Comparison of ENCODE assay signal across 12 cellular contexts in genomic region chr6:44735631-44735963, GRCh38.
DNase-seq lines count a peak whose midpoint lies in the region; ATAC-seq and TF ChIP-seq lines count a peak whose summit lies in the region.
"Had no signal": no experiment of that assay in that cellular context is flagged by ENCODE, and none has a peak within 500 bp of the region (broad histone marks: within the 10 kb centered on the region; RNA-seq: fewer than 3 reads in every experiment).

No MANE protein-coding gene starts in this region.

- DNase-seq in AG10803 (ENCODE audit: low read depth) (peak; percentile 72), epithelial cell of esophagus (ENCODE audit: low read depth) (peak; percentile 89), amygdala (lab: John Stamatoyannopoulos, UW) (no peak), BE2C (no peak), NCI-H2171 treated with DMSO at 0.1 percent for 48 hours (lab: John Stamatoyannopoulos, UW) (no peak)
- DNase-seq in CD4-positive, alpha-beta T cell: no peak
- DNase-seq: activated CD8-positive, alpha-beta memory T cell treated with anti-CD3 and anti-CD28 coated beads, Interleukin-2, amount 50 U/mL, for 4 hours; NCI-H510A treated with DMSO at 0.1 percent for 48 hours had no signal

- TF ChIP-seq CTCF in AG10803 (conservative IDR thresholded peaks at IDR 0.05; ENCODE audit: low read length) (no peak), epithelial cell of esophagus (IDR thresholded peaks at IDR 0.05; ENCODE audit: insufficient read depth, low read depth, low read length, missing control alignments) (no peak), BE2C (IDR thresholded peaks at IDR 0.05; ENCODE audit: low read depth, low read length) (no peak)
- no peak for TF ChIP-seq CTCF in CD4-positive, alpha-beta T cell (IDR thresholded peaks at IDR 0.05)

- no peaks in the 10 kb centered on the region for H3K4me1 Mint-ChIP-seq in CD4-positive, alpha-beta T cell (ENCODE audit: low read depth)

- H3K27ac Mint-ChIP-seq in CD4-positive, alpha-beta T cell: no peak overlapping the region

- no peaks in the 10 kb centered on the region for H3K4me1 ChIP-seq in BE2C

- POLR2A ChIA-PET in CD4-positive, alpha-beta T cell (lab: Charles Lee): no interaction called here

- no peak overlapping the region for H3K4me3 Mint-ChIP-seq in CD4-positive, alpha-beta T cell

- H3K4me3 ChIP-seq in AG10803 (ENCODE audit: low read length) (no peak overlapping the region), epithelial cell of esophagus (ENCODE audit: low read length) (no peak overlapping the region), BE2C (ENCODE audit: low read depth, low read length) (no peak overlapping the region)
- H3K4me3 ChIP-seq: hepatocyte, prostate gland had no signal

- CTCF ChIA-PET in CD4-positive, alpha-beta T cell (lab: Charles Lee): no interaction called here

- intact Hi-C loops in CD4-positive, alpha-beta T cell (cut with DNase I, micrococcal nuclease): no loop called here

- no peaks in the 10 kb centered on the region for H3K27me3 Mint-ChIP-seq in CD4-positive, alpha-beta T cell

- no peaks in the 10 kb centered on the region for H3K27me3 ChIP-seq in CD4-positive, alpha-beta T cell (ENCODE audit: control insufficient read depth, insufficient read depth, low read length)
- H3K27me3 ChIP-seq in BE2C: no peaks in the 10 kb centered on the region
- H3K27me3 ChIP-seq: hepatocyte had no signal

- no peaks in the 10 kb centered on the region for H3K36me3 ChIP-seq in BE2C
- H3K36me3 ChIP-seq: prostate gland had no signal

- no peak overlapping the region for H3K27ac ChIP-seq in CD4-positive, alpha-beta T cell (ENCODE audit: low read depth, low read length)
- H3K27ac ChIP-seq: hepatocyte had no signal

- no peaks in the 10 kb centered on the region for H3K9me3 Mint-ChIP-seq in CD4-positive, alpha-beta T cell

- ATAC-seq in GM18909 (IDR thresholded peaks at IDR 0.05; ENCODE audit: poor library complexity, unreplicated experiment) (peak; percentile 51), HG03378 (IDR thresholded peaks at IDR 0.05; ENCODE audit: unreplicated experiment) (peak; percentile 52)
- ATAC-seq in CD4-positive, alpha-beta T cell (ENCODE audit: poor library complexity): no peak

- no peaks in the 10 kb centered on the region for H3K36me3 Mint-ChIP-seq in CD4-positive, alpha-beta T cell (ENCODE audit: low read depth)

- H3K9me3 ChIP-seq in CD4-positive, alpha-beta T cell (ENCODE audit: control insufficient read depth, low read length): no peaks in the 10 kb centered on the region
- H3K9me3 ChIP-seq in BE2C: no peaks in the 10 kb centered on the region
- H3K9me3 ChIP-seq: prostate gland had no signal

Comparison
In these comparisons a context has a peak if more than half of its experiments do, and no peak if none do; other contexts are left out.
1. DNase-seq: peak in AG10803 (single experiment) and epithelial cell of esophagus (single experiment); none in CD4-positive, alpha-beta T cell (0 of 10), amygdala (0 of 56), BE2C (single experiment) and NCI-H2171 treated with DMSO at 0.1 percent for 48 hours (single experiment).